In the genomic region with DNA sequence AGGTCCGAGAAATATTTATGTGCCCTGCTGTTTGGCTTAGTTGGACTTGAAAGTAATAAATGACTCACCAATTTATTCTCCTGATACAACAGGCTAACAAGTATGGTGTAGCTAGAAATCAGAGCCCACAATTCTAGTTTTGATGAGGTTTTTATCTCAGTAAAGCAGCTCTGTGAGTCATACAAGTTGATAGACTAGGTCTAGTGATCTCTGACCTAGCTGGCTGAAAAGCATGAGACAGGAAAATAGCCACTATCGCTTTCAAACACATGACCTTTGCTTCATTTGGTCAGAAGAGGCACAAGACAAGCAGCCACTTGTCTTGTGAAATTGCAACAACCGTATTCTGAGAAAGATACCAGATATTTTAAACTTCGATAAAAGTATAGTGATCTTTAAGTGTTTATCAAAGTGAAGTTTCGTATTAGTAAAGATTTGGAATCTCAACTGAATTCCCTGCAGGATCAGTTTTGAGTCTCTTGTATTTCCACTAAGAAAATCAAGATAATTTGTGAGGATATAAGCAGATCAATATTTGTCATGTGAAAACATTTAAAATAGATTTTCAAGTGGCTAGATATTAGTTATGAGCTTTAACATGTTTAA, we compare ENCODE assay signal across 11 cellular contexts.
A peak's percentile ranks its signal among the peaks of the same experiment; 100 is the strongest.
DNase-seq lines count a peak whose midpoint lies in the region; ATAC-seq and TF ChIP-seq lines count a peak whose summit lies in the region.
"Had no signal": no experiment of that assay in that cellular context is flagged by ENCODE, and none has a peak within 500 bp of the region (broad histone marks: within the 10 kb centered on the region; RNA-seq: fewer than 3 reads in every experiment).

No MANE protein-coding gene starts in this region.

- no peak overlapping the region for H4K91ac ChIP-seq in mesenchymal stem cell (ENCODE audit: low read length)

- no peaks in the 10 kb centered on the region for H4K20me1 ChIP-seq in OCI-LY3 (ENCODE audit: insufficient read depth, low read length)
- no peaks in the 10 kb centered on the region for H4K20me1 ChIP-seq in hepatocyte (ENCODE audit: insufficient read depth, poor library complexity, severe bottlenecking)

- peaks cover 18% of the 10 kb centered on the region for H3K4me1 ChIP-seq in OCI-LY3 (ENCODE audit: low read length)
- no peaks in the 10 kb centered on the region for H3K4me1 ChIP-seq in hepatocyte (ENCODE audit: insufficient read depth)
- H3K4me1 ChIP-seq in mesenchymal stem cell (ENCODE audit: control insufficient read depth, insufficient read depth, low read depth, low read length) = no peaks in the 10 kb centered on the region
- H3K4me1 ChIP-seq: SJSA1 had no signal

- no peak overlapping the region for H2AK5ac ChIP-seq in mesenchymal stem cell (ENCODE audit: low read length, severe bottlenecking)

- H2BK5ac ChIP-seq in mesenchymal stem cell (ENCODE audit: low read depth, low read length, poor library complexity, severe bottlenecking) = no peak overlapping the region

- no peaks in the 10 kb centered on the region for H3K9me3 ChIP-seq in OCI-LY3 (ENCODE audit: insufficient read depth, low read length)
- H3K9me3 ChIP-seq in hepatocyte (ENCODE audit: low read depth) = no peaks in the 10 kb centered on the region
- no peaks in the 10 kb centered on the region for H3K9me3 ChIP-seq in mesenchymal stem cell (ENCODE audit: control insufficient read depth, low read length)
- H3K9me3 ChIP-seq: SJSA1 had no signal

- H3K4ac ChIP-seq in mesenchymal stem cell (ENCODE audit: low read depth in 1 of 2, low read length in 2 of 2) = no peak overlapping the region

- TF ChIP-seq CTCF in Calu3 (IDR thresholded peaks at IDR 0.05; ENCODE audit: unreplicated experiment) (no peak), OCI-LY3 (IDR thresholded peaks at IDR 0.05; ENCODE audit: low read depth, low read length) (no peak), hepatocyte (IDR thresholded peaks at IDR 0.05; ENCODE audit: poor library complexity) (no peak)

- H3K14ac ChIP-seq in mesenchymal stem cell (ENCODE audit: low read length in 2 of 2) = no peak overlapping the region

- H3K9me3 Mint-ChIP-seq in Calu3 (ENCODE audit: low read depth, unreplicated experiment) = no peaks in the 10 kb centered on the region
- H3K9me3 Mint-ChIP-seq: activated naive CD8-positive, alpha-beta T cell treated with anti-CD3 and anti-CD28 coated beads, Interleukin-2, amount 50 U/mL, for 24 hours had no signal

- H3K79me2 ChIP-seq in OCI-LY3 (ENCODE audit: low read length) = no peaks in the 10 kb centered on the region
- no peaks in the 10 kb centered on the region for H3K79me2 ChIP-seq in hepatocyte

- H3K23ac ChIP-seq in mesenchymal stem cell (ENCODE audit: low read length in 2 of 2) = no peak overlapping the region

- peak overlapping the region; percentile 47 for H3K27ac Mint-ChIP-seq in Calu3 (ENCODE audit: unreplicated experiment)
- H3K27ac Mint-ChIP-seq: activated naive CD8-positive, alpha-beta T cell treated with anti-CD3 and anti-CD28 coated beads, Interleukin-2, amount 50 U/mL, for 24 hours had no signal

- H2BK15ac ChIP-seq in mesenchymal stem cell (ENCODE audit: low read depth, poor library complexity, severe bottlenecking) = no peak overlapping the region

- H3K27me3 Mint-ChIP-seq in Calu3 (ENCODE audit: unreplicated experiment) = no peaks in the 10 kb centered on the region
- H3K27me3 Mint-ChIP-seq: activated naive CD8-positive, alpha-beta T cell treated with anti-CD3 and anti-CD28 coated beads, Interleukin-2, amount 50 U/mL, for 24 hours had no signal

- H3K4me3 ChIP-seq in OCI-LY3 (ENCODE audit: low read length) (no peak overlapping the region), hepatocyte (no peak overlapping the region), mesenchymal stem cell (ENCODE audit: insufficient read depth in 1 of 2, low read depth in 1 of 2, low read length in 2 of 2) (no peak overlapping the region)
- H3K4me3 ChIP-seq: SJSA1 had no signal

- intact Hi-C loops in Calu3 (cut with micrococcal nuclease; ENCODE audit: unreplicated experiment) = no loop called here

- no peak overlapping the region for H3K18ac ChIP-seq in mesenchymal stem cell (ENCODE audit: low read depth in 1 of 2, low read length in 2 of 2)

- BruUV-seq in Calu3 (replicated peaks; lab: Mats Ljungman, UMichigan) = no TSS peak

- no peak overlapping the region for H2BK12ac ChIP-seq in mesenchymal stem cell (ENCODE audit: low read length in 2 of 2)

- H3K9ac ChIP-seq in OCI-LY3 (ENCODE audit: low read length) (no peak overlapping the region), mesenchymal stem cell (ENCODE audit: low read length) (no peak overlapping the region)

- H4K8ac ChIP-seq in mesenchymal stem cell (ENCODE audit: low read length) = no peak overlapping the region

- WGBS in hepatocyte (ENCODE audit: low lambda C conversion rate, missing lambda C conversion rate) = 44% methylated on average over 5 of the region's 5 CpGs
- 87% methylated on average over 3 of the region's 5 CpGs for WGBS in mesenchymal stem cell

- no peaks in the 10 kb centered on the region for H3K36me3 ChIP-seq in OCI-LY3 (replicated peaks; ENCODE audit: low read depth, low read length)
- H3K36me3 ChIP-seq in hepatocyte (replicated peaks; ENCODE audit: insufficient read depth, low read depth) = no peaks in the 10 kb centered on the region
- no peaks in the 10 kb centered on the region for H3K36me3 ChIP-seq in mesenchymal stem cell (ENCODE audit: control insufficient read depth in 1 of 2, insufficient read depth in 2 of 2, low read depth in 1 of 2, low read length in 2 of 2)
- H3K36me3 ChIP-seq: SJSA1 had no signal

- no peak overlapping the region for H2BK120ac ChIP-seq in mesenchymal stem cell (ENCODE audit: low read depth, low read length)

- no peak overlapping the region for H3K4me3 Mint-ChIP-seq in Calu3 (ENCODE audit: low read depth, unreplicated experiment)
- H3K4me3 Mint-ChIP-seq: activated naive CD8-positive, alpha-beta T cell treated with anti-CD3 and anti-CD28 coated beads, Interleukin-2, amount 50 U/mL, for 24 hours had no signal

- no peaks in the 10 kb centered on the region for H3K27me3 ChIP-seq in OCI-LY3 (ENCODE audit: low read depth, low read length)
- H3K27me3 ChIP-seq in hepatocyte = no peaks in the 10 kb centered on the region
- no peaks in the 10 kb centered on the region for H3K27me3 ChIP-seq in mesenchymal stem cell (ENCODE audit: control insufficient read depth in 1 of 2, insufficient read depth in 1 of 2, low read length in 2 of 2)
- H3K27me3 ChIP-seq: SJSA1 had no signal

- H3K36me3 Mint-ChIP-seq in Calu3 (ENCODE audit: insufficient read depth, unreplicated experiment) = no peaks in the 10 kb centered on the region

- H3K4me2 ChIP-seq in OCI-LY3 (ENCODE audit: low read length) = peak overlapping the region; percentile 51
- H3K4me2 ChIP-seq in hepatocyte = peak overlapping the region; percentile 24
- H3K4me2 ChIP-seq in mesenchymal stem cell (ENCODE audit: low read length, poor library complexity, severe bottlenecking) = no peak overlapping the region

- ATAC-seq in GM21619 (IDR thresholded peaks at IDR 0.05; ENCODE audit: unreplicated experiment) (peak; percentile 56), HG03378 (IDR thresholded peaks at IDR 0.05; ENCODE audit: unreplicated experiment) (no peak)
- ATAC-seq: activated naive CD8-positive, alpha-beta T cell treated with anti-CD3 and anti-CD28 coated beads, Interleukin-2, amount 50 U/mL, for 24 hours had no signal

- CTCF ChIA-PET in Calu3 (lab: Charles Lee) = no interaction called here

- H2AFZ ChIP-seq in OCI-LY3 (ENCODE audit: low read depth, low read length) (no peak overlapping the region), hepatocyte (no peak overlapping the region), mesenchymal stem cell (ENCODE audit: low read depth, low read length) (no peak overlapping the region)

- DNase-seq in Calu3 (no peak), hepatocyte (ENCODE audit: low spot score) (peak; percentile 43), mesenchymal stem cell (no peak), cerebellar nuclear complex (lab: John Stamatoyannopoulos, UW) (no peak)
- DNase-seq in stimulated activated CD4-positive, alpha-beta T cell treated with anti-CD3 and anti-CD28 coated beads, Interleukin-2, amount 100 ng/mL, for 48 hours = no peak
- DNase-seq: activated naive CD8-positive, alpha-beta T cell treated with anti-CD3 and anti-CD28 coated beads, Interleukin-2, amount 50 U/mL, for 24 hours; C1 segment of cervical spinal cord had no signal

- peaks cover 1% of the 10 kb centered on the region for H3K79me1 ChIP-seq in mesenchymal stem cell (replicated peaks; ENCODE audit: low read length, poor library complexity, severe bottlenecking)

- peaks cover 9% of the 10 kb centered on the region for H3K4me1 Mint-ChIP-seq in Calu3 (ENCODE audit: low read depth, unreplicated experiment)
- H3K4me1 Mint-ChIP-seq: activated naive CD8-positive, alpha-beta T cell treated with anti-CD3 and anti-CD28 coated beads, Interleukin-2, amount 50 U/mL, for 24 hours had no signal

- no peaks in the 10 kb centered on the region for H3K9me2 ChIP-seq in hepatocyte (replicated peaks; ENCODE audit: insufficient read depth)

- peak overlapping the region; percentile 32; the same call in 1 of the 2 replicates for H3K27ac ChIP-seq in OCI-LY3 (ENCODE audit: low read length)
- H3K27ac ChIP-seq in hepatocyte = peak overlapping the region; percentile 49
- no peak overlapping the region for H3K27ac ChIP-seq in mesenchymal stem cell (ENCODE audit: low read length, poor library complexity, severe bottlenecking)
- H3K27ac ChIP-seq: SJSA1 had no signal
